ENCODE assay signal across 18 cellular contexts in the genomic region with DNA sequence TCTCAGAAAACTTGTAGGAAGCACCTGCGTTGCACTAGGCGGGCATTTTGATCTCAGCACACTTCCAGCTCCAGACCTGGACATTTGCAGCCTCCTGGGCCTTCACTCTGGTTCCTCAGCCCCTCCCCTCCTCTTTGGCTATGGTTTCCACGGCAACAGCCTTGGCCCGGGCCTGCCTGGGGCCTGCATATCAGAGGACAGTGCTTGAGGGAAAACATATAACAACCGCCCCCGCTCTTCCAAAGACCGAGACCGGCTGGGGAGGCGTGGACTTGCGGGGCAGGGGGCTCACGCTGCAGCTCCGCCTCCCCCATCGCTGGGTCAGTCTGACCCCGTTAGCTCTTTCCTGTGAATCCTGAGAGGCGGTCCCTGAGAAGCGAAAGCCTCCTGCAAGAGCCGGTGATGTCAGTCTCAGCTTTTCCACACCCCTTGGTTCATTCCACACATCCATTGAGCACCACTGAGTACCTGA.
"Had no signal": no experiment of that assay in that cellular context is flagged by ENCODE, and none has a peak within 500 bp of the region (broad histone marks: within the 10 kb centered on the region; RNA-seq: fewer than 3 reads in every experiment).

No MANE protein-coding gene starts in this region.

- H3K4me3 ChIP-seq: ascending aorta, dorsolateral prefrontal cortex, gastroesophageal sphincter, mucosa of descending colon, transverse colon had no signal

- H3K27me3 ChIP-seq: ascending aorta, transverse colon had no signal

- H3K36me3 ChIP-seq: ascending aorta, gastroesophageal sphincter, transverse colon had no signal

- H3K27ac ChIP-seq: ascending aorta, dorsolateral prefrontal cortex, gastroesophageal sphincter, transverse colon had no signal

- H3K4me1 ChIP-seq: ascending aorta, transverse colon had no signal

- ATAC-seq: activated naive CD8-positive, alpha-beta T cell treated with anti-CD3 and anti-CD28 coated beads, Interleukin-2, amount 50 U/mL, for 24 hours; gastroesophageal sphincter; left lobe of liver; mucosa of descending colon; naive thymus-derived CD4-positive, alpha-beta T cell had no signal

- H3K9me3 ChIP-seq: ascending aorta, gastroesophageal sphincter, transverse colon had no signal

- FAIRE-seq: bronchial epithelial cell, small intestine had no signal

- DNase-seq: activated CD4-positive, alpha-beta T cell treated with anti-CD3 and anti-CD28 coated beads, Interleukin-2, amount 50 U/mL, for 1 hour; activated naive CD4-positive, alpha-beta T cell; activated naive CD8-positive, alpha-beta T cell treated with anti-CD3 and anti-CD28 coated beads, Interleukin-2, amount 50 U/mL, for 24 hours; dorsolateral prefrontal cortex; endodermal cell; erythroblast; islet precursor cell; mucosa of descending colon; naive thymus-derived CD4-positive, alpha-beta T cell; small intestine; stimulated activated CD4-positive, alpha-beta T cell treated with anti-CD3 and anti-CD28 coated beads, Interleukin-4, amount 100 ng/mL, for 4 hours; stimulated activated CD8-positive, alpha-beta memory T cell treated with anti-CD3 and anti-CD28 coated beads, Interleukin-4, amount 100 ng/mL, for 48 hours; stimulated activated naive CD4-positive, alpha-beta T cell treated with Interleukin-2 at 50 U/mL for 16 hours; transverse colon had no signal
